In genomic region chr3:38549957-38550840, GRCh38 we compare ENCODE assay signal across 22 cellular contexts. TPM values are rescaled to one million over a fixed set of nuclear protein-coding genes. Genes with fewer than 3 reads are reported as not detected.
A peak's percentile ranks its signal among the peaks of the same experiment; 100 is the strongest.
DNase-seq lines count a peak whose midpoint lies in the region; ATAC-seq and TF ChIP-seq lines count a peak whose summit lies in the region.
"Had no signal": no experiment of that assay in that cellular context is flagged by ENCODE, and none has a peak within 500 bp of the region (broad histone marks: within the 10 kb centered on the region; RNA-seq: fewer than 3 reads in every experiment).

No MANE protein-coding gene starts in this region.

- ATAC-seq in activated CD8-positive, alpha-beta memory T cell treated with anti-CD3 and anti-CD28 coated beads, Interleukin-2, amount 10 ng/mL, durations not matched to agents 7 days and 5 days, result no peak
- ATAC-seq in activated CD8-positive, alpha-beta T cell treated with anti-CD3 and anti-CD28 coated beads for 36 hours, result no peak
- ATAC-seq: GM12878, HCT116 had no signal

- peaks cover 5% of the 10 kb centered on the region for H3K27me3 Mint-ChIP-seq in activated CD8-positive, alpha-beta memory T cell treated with anti-CD3 and anti-CD28 coated beads, Interleukin-2, amount 10 ng/mL, durations not matched to agents 7 days and 5 days
- H3K27me3 Mint-ChIP-seq in activated CD8-positive, alpha-beta T cell treated with anti-CD3 and anti-CD28 coated beads for 36 hours, result no peaks in the 10 kb centered on the region

- H3K27ac ChIP-seq in WERI-Rb-1 (no peak overlapping the region), hepatocyte (no peak overlapping the region)
- H3K27ac ChIP-seq: BLaER1, GM23248 had no signal

- POLR2A ChIA-PET in activated CD8-positive, alpha-beta T cell treated with anti-CD3 and anti-CD28 coated beads for 36 hours (lab: Charles Lee), result no interaction called here

- H3K79me2 ChIP-seq in hepatocyte, result no peaks in the 10 kb centered on the region

- H3K9me3 ChIP-seq in WERI-Rb-1 (ENCODE audit: severe bottlenecking) (no peaks in the 10 kb centered on the region), hepatocyte (ENCODE audit: low read depth) (no peaks in the 10 kb centered on the region)

- no peaks in the 10 kb centered on the region for H3K36me3 ChIP-seq in WERI-Rb-1
- no peaks in the 10 kb centered on the region for H3K36me3 ChIP-seq in hepatocyte (replicated peaks; ENCODE audit: insufficient read depth, low read depth)

- WGBS in hepatocyte (ENCODE audit: low lambda C conversion rate, missing lambda C conversion rate), result 97% methylated on average over 28 of the region's 33 CpGs

- H3K4me1 ChIP-seq in hepatocyte (ENCODE audit: insufficient read depth), result no peaks in the 10 kb centered on the region

- H3K9me3 Mint-ChIP-seq in activated CD8-positive, alpha-beta memory T cell treated with anti-CD3 and anti-CD28 coated beads, Interleukin-2, amount 10 ng/mL, durations not matched to agents 7 days and 5 days (ENCODE audit: low read depth), result no peaks in the 10 kb centered on the region
- H3K9me3 Mint-ChIP-seq in activated CD8-positive, alpha-beta T cell treated with anti-CD3 and anti-CD28 coated beads for 36 hours, result peaks cover 1% of the 10 kb centered on the region

- no peak overlapping the region for H3K4me3 Mint-ChIP-seq in activated CD8-positive, alpha-beta memory T cell treated with anti-CD3 and anti-CD28 coated beads, Interleukin-2, amount 10 ng/mL, durations not matched to agents 7 days and 5 days
- no peak overlapping the region for H3K4me3 Mint-ChIP-seq in activated CD8-positive, alpha-beta T cell treated with anti-CD3 and anti-CD28 coated beads for 36 hours
- H3K4me3 Mint-ChIP-seq: CD8-positive, alpha-beta memory T cell had no signal

- H3K4me1 Mint-ChIP-seq in activated CD8-positive, alpha-beta memory T cell treated with anti-CD3 and anti-CD28 coated beads, Interleukin-2, amount 10 ng/mL, durations not matched to agents 7 days and 5 days, result peaks cover 5% of the 10 kb centered on the region
- no peaks in the 10 kb centered on the region for H3K4me1 Mint-ChIP-seq in activated CD8-positive, alpha-beta T cell treated with anti-CD3 and anti-CD28 coated beads for 36 hours (ENCODE audit: low read depth)
- H3K4me1 Mint-ChIP-seq: CD8-positive, alpha-beta memory T cell had no signal

- no peak overlapping the region for H3K27ac Mint-ChIP-seq in activated CD8-positive, alpha-beta memory T cell treated with anti-CD3 and anti-CD28 coated beads, Interleukin-2, amount 10 ng/mL, durations not matched to agents 7 days and 5 days
- no peak overlapping the region for H3K27ac Mint-ChIP-seq in activated CD8-positive, alpha-beta T cell treated with anti-CD3 and anti-CD28 coated beads for 36 hours
- H3K27ac Mint-ChIP-seq: CD8-positive, alpha-beta memory T cell had no signal

- DNase-seq in activated CD8-positive, alpha-beta memory T cell treated with anti-CD3 and anti-CD28 coated beads, Interleukin-2, amount 10 ng/mL, durations not matched to agents 7 days and 5 days, result peak; percentile 37
- DNase-seq in activated CD8-positive, alpha-beta memory T cell treated with anti-CD3 and anti-CD28 coated beads for 24 hours, result no peak
- DNase-seq in WERI-Rb-1 (peak; percentile 2), islet precursor cell (peak; percentile 43), hepatocyte (ENCODE audit: low spot score) (no peak)
- peak; percentile 11 for DNase-seq in stimulated activated CD8-positive, alpha-beta memory T cell treated with anti-CD3 and anti-CD28 coated beads, Interleukin-4, amount 100 ng/mL, for 48 hours
- DNase-seq in activated CD8-positive, alpha-beta T cell treated with anti-CD3 and anti-CD28 coated beads for 36 hours, result no peak
- no peak for DNase-seq in stimulated activated CD4-positive, alpha-beta T cell treated with anti-CD3 and anti-CD28 coated beads, Interleukin-2, amount 100 ng/mL, for 48 hours
- DNase-seq: 8988T, DND-41, GM23248, Kasumi-1, MM.1S, NCI-H1105, NCI-H1694, NCI-H2107, NCI-H2227 treated with DMSO at 0.1 percent for 48 hours, NCI-H524 had no signal

- no peaks in the 10 kb centered on the region for H3K36me3 Mint-ChIP-seq in activated CD8-positive, alpha-beta memory T cell treated with anti-CD3 and anti-CD28 coated beads, Interleukin-2, amount 10 ng/mL, durations not matched to agents 7 days and 5 days
- no peaks in the 10 kb centered on the region for H3K36me3 Mint-ChIP-seq in activated CD8-positive, alpha-beta T cell treated with anti-CD3 and anti-CD28 coated beads for 36 hours (ENCODE audit: low read depth)
- H3K36me3 Mint-ChIP-seq: CD8-positive, alpha-beta memory T cell had no signal

- no peaks in the 10 kb centered on the region for H4K20me1 ChIP-seq in hepatocyte (ENCODE audit: insufficient read depth, poor library complexity, severe bottlenecking)
- H4K20me1 ChIP-seq: BLaER1 had no signal

- no peaks in the 10 kb centered on the region for H3K9me2 ChIP-seq in hepatocyte (replicated peaks; ENCODE audit: insufficient read depth)

- no peak overlapping the region for H3K4me2 ChIP-seq in hepatocyte
- H3K4me2 ChIP-seq: BLaER1 had no signal

- no peak overlapping the region for H3K4me3 ChIP-seq in WERI-Rb-1 (ENCODE audit: low read depth, low read length)
- no peak overlapping the region for H3K4me3 ChIP-seq in hepatocyte
- H3K4me3 ChIP-seq: BLaER1, GM12878, GM23248 had no signal

- CTCF ChIA-PET in activated CD8-positive, alpha-beta memory T cell treated with anti-CD3 and anti-CD28 coated beads, Interleukin-2, amount 10 ng/mL, durations not matched to agents 7 days and 5 days (lab: Charles Lee), result interaction anchor here (1.3 kb wide), 1 partner anchor 28 kb away, joined by 3 read pairs; no protein-coding TSS in a partner anchor
- CTCF ChIA-PET in activated CD8-positive, alpha-beta T cell treated with anti-CD3 and anti-CD28 coated beads for 36 hours (lab: Charles Lee), result no interaction called here

- no peaks in the 10 kb centered on the region for H3K27me3 ChIP-seq in WERI-Rb-1 (ENCODE audit: insufficient read depth, low read depth, severe bottlenecking)
- no peaks in the 10 kb centered on the region for H3K27me3 ChIP-seq in hepatocyte
- H3K27me3 ChIP-seq: BLaER1 had no signal

- intact Hi-C loops in activated CD8-positive, alpha-beta T cell treated with anti-CD3 and anti-CD28 coated beads for 36 hours (cut with micrococcal nuclease), result no loop called here

- TF ChIP-seq CTCF in WERI-Rb-1 (IDR thresholded peaks at IDR 0.05; ENCODE audit: low read depth, low read length), result no peak
- TF ChIP-seq CTCF in activated CD8-positive, alpha-beta T cell treated with anti-CD3 and anti-CD28 coated beads for 36 hours (IDR thresholded peaks at IDR 0.05), result no peak
- no peak for TF ChIP-seq CTCF in hepatocyte (IDR thresholded peaks at IDR 0.05; ENCODE audit: poor library complexity)

- no peak overlapping the region for H2AFZ ChIP-seq in hepatocyte
- H2AFZ ChIP-seq: GM23248 had no signal

RNA-seq across cellular contexts. Expression of gene EXOG, which starts 54.1 kb away (rescaled TPM):
- total RNA-seq in activated CD8-positive, alpha-beta memory T cell treated with anti-CD3 and anti-CD28 coated beads, Interleukin-2, amount 10 ng/mL, durations not matched to agents 7 days and 5 days, result 10 to 100 TPM; 19.7 to 23.8 TPM
- 10 to 100 TPM; 16.8 to 17.7 TPM for total RNA-seq in activated CD8-positive, alpha-beta T cell treated with anti-CD3 and anti-CD28 coated beads for 36 hours
- 7.5 and 10.6 TPM in 2 replicates for total RNA-seq in hepatocyte
- 6.3 and 6.9 TPM in 2 replicates for polyA plus RNA-seq in hepatocyte

Comparison
In these comparisons a context has a peak if more than half of its experiments do, and no peak if none do; other contexts are left out.
1. DNase-seq: peak in activated CD8-positive, alpha-beta memory T cell treated with anti-CD3 and anti-CD28 coated beads, Interleukin-2, amount 10 ng/mL, durations not matched to agents 7 days and 5 days (single experiment), WERI-Rb-1 (single experiment), islet precursor cell (single experiment) and stimulated activated CD8-positive, alpha-beta memory T cell treated with anti-CD3 and anti-CD28 coated beads, Interleukin-4, amount 100 ng/mL, for 48 hours (single experiment); none in activated CD8-positive, alpha-beta memory T cell treated with anti-CD3 and anti-CD28 coated beads for 24 hours (single experiment), activated CD8-positive, alpha-beta T cell treated with anti-CD3 and anti-CD28 coated beads for 36 hours (single experiment), stimulated activated CD4-positive, alpha-beta T cell treated with anti-CD3 and anti-CD28 coated beads, Interleukin-2, amount 100 ng/mL, for 48 hours (0 of 2) and hepatocyte (single experiment).